In the genomic region with DNA sequence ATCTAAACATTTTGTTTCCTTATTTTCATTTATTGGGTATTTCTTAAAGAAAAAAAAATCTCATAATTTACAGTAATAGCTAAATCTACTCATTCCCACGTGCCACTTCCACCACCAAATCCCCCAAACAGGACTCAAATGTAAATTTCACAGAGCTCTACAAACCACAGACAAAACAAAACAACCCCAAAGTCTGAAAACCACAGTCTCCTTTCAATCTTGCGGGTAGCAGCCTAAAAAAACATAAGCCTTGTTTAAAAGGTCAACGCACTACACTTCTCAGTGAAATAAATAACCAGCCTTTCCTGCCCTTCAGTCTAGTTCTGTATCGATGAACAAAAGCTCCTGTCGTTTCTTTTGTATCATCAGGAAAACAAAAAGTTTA, we compare ENCODE assay signal across 8 cellular contexts.
A peak's percentile ranks its signal among the peaks of the same experiment; 100 is the strongest.
DNase-seq lines count a peak whose midpoint lies in the region; ATAC-seq and TF ChIP-seq lines count a peak whose summit lies in the region.

No MANE protein-coding gene starts in this region.

- H3K9ac ChIP-seq in iPS-18a (ENCODE audit: low read length): peak overlapping the region; percentile 71

- TF ChIP-seq EP300 in stomach (IDR thresholded peaks at IDR 0.05): no peak

- H3K27ac ChIP-seq in cardiac muscle cell (peak overlapping the region; percentile 95), iPS-18a (ENCODE audit: low read length) (no peak overlapping the region), stomach (peak overlapping the region; percentile 83 to 93 (median 89)), substantia nigra (ENCODE audit: low read depth, low read length, poor library complexity, severe bottlenecking) (no peak overlapping the region)

- H3K4me3 ChIP-seq in cardiac muscle cell (peak overlapping the region; percentile 59), iPS-18a (ENCODE audit: low read length) (peak overlapping the region; percentile 87), stomach (peak overlapping the region; percentile 41 to 50 (median 44))

- no peaks in the 10 kb centered on the region for H3K27me3 ChIP-seq in cardiac muscle cell
- no peaks in the 10 kb centered on the region for H3K27me3 ChIP-seq in iPS-18a (ENCODE audit: control insufficient read depth, insufficient read depth, low read length)
- no peaks in the 10 kb centered on the region for H3K27me3 ChIP-seq in stomach

- 5 to 11% (median 7%) methylated on average over 5 of the region's 5 CpGs for WGBS in stomach, 5 donors

- H3K36me3 ChIP-seq in cardiac muscle cell: no peaks in the 10 kb centered on the region
- H3K36me3 ChIP-seq in iPS-18a (ENCODE audit: control insufficient read depth, low read depth, low read length): no peaks in the 10 kb centered on the region
- no peaks in the 10 kb centered on the region for H3K36me3 ChIP-seq in stomach

- TF ChIP-seq CTCF in cardiac muscle cell (IDR thresholded peaks at IDR 0.05; ENCODE audit: low read depth, low read length) (no peak), stomach (IDR thresholded peaks at IDR 0.05) (no peak)

- no peaks in the 10 kb centered on the region for H3K9me3 ChIP-seq in cardiac muscle cell (ENCODE audit: low read depth)
- no peaks in the 10 kb centered on the region for H3K9me3 ChIP-seq in iPS-18a (ENCODE audit: control insufficient read depth, low read depth, low read length)
- no peaks in the 10 kb centered on the region for H3K9me3 ChIP-seq in stomach

- ATAC-seq in Right ventricle myocardium inferior: no peak
- ATAC-seq in HG03196 (IDR thresholded peaks at IDR 0.05; ENCODE audit: unreplicated experiment): peak; percentile 27

- no peak for TF ChIP-seq POLR2A in stomach (IDR thresholded peaks at IDR 0.05)

- peaks cover 34% of the 10 kb centered on the region for H3K4me1 ChIP-seq in cardiac muscle cell (ENCODE audit: low read depth)
- peaks cover 38% of the 10 kb centered on the region for H3K4me1 ChIP-seq in iPS-18a (ENCODE audit: control insufficient read depth, low read depth, low read length)
- peaks cover 26 to 67% (median 46%) of the 10 kb centered on the region in 4 donors for H3K4me1 ChIP-seq in stomach

- DNase-seq in cardiac muscle cell (ENCODE audit: low read depth in 1 of 2, low spot score in 1 of 2) (peak in 1 of 2 donors; percentile 32), Right ventricle myocardium inferior (ENCODE audit: missing footprints) (no peak), stomach (no peak), G401 (ENCODE audit: low spot score) (no peak), substantia nigra (lab: John Stamatoyannopoulos, UW) (no peak)
- peak; percentile 20 for DNase-seq in activated gamma-delta T cell treated with anti-CD3 and anti-CD28 coated beads, Interleukin-2, amount 50 U/mL, for 16 hours (ENCODE audit: low read depth)

- in situ Hi-C loops in G401 (cut with HindIII; ENCODE audit: low sequenced_read_pairs): no loop called here

- intact Hi-C loops in Right ventricle myocardium inferior (cut with DNase I) (loop anchor here (2.0 kb wide), 1 partner anchor 15 kb away; no protein-coding TSS in a partner anchor), stomach (cut with DNase I; ENCODE audit: low total_unique reads) (no loop called here)

Comparison
In these comparisons a context has a peak if more than half of its experiments do, and no peak if none do; other contexts are left out.
1. H3K27ac ChIP-seq: peak in cardiac muscle cell (single experiment) and stomach (5 of 5); none in iPS-18a (single experiment) and substantia nigra (single experiment).
2. Peak in every context shown above with its lines, with median percentiles within 50 percentile points of each other: H3K4me3 ChIP-seq.